Comparison of ENCODE assay signal across 1 cellular context in the genomic region with DNA sequence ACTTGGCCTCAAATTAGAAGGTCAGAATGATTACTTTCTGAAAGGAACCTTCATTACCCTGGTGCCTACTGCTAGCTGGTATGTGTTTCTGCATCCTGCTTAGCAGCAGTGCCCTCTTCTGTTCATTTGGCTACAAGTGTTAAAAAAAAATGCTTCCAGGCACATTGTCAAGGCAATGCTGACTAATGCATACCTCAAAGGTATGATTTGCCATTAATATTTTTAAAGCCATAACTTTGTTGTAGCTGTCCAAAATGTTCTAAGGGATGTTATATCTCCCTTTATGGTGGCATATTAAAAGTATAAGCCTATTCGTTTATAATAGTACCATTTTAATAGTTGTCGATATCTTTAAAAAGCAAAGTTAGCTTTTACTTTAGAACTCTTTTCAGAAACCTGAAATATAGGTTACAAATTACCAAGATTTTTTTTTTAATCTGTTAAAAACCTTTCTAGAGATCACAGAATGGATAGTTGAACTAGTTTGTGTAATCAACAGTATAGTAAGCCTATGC.
TF ChIP-seq lines count a peak whose summit lies in the region.

No MANE protein-coding gene starts in this region.

TF ChIP-seq in H1, 55 proteins besides CTCF, POLR2A, EP300 and RAD21 (continued from another document):
- TF ChIP-seq MAFK (IDR thresholded peaks at IDR 0.05; ENCODE audit: low read depth, low read length) (peak; percentile 44; the same call in 1 of the 2 replicates), ASH2L (IDR thresholded peaks at IDR 0.05; ENCODE audit: low read length) (no peak), NRF1 (IDR thresholded peaks at IDR 0.05; ENCODE audit: low read depth, low read length) (no peak), HDAC2 (IDR thresholded peaks at IDR 0.05; ENCODE audit: borderline replicate concordance in 1 of 2, low read depth in 2 of 2, low read length in 2 of 2) (no peak), SAP30 (IDR thresholded peaks at IDR 0.05; ENCODE audit: insufficient read depth, insufficient replicate concordance, low read length) (no peak), CEBPB (IDR thresholded peaks at IDR 0.05; ENCODE audit: low read depth, low read length) (no peak), SIX5 (IDR thresholded peaks at IDR 0.05; ENCODE audit: low read depth, low read length) (no peak), KDM4A (IDR thresholded peaks at IDR 0.05; ENCODE audit: low read depth, low read length, severe bottlenecking) (no peak), EZH2 (IDR thresholded peaks at IDR 0.05; ENCODE audit: low read depth, low read length, severe bottlenecking) (no peak), RNF2 (IDR thresholded peaks at IDR 0.05; ENCODE audit: borderline replicate concordance, low read depth, low read length, missing control alignments, poor library complexity, severe bottlenecking) (no peak), TAF7 (optimal IDR thresholded peaks at IDR 0.05; ENCODE audit: borderline replicate concordance, low read depth, low read length) (no peak), BCL11A (IDR thresholded peaks at IDR 0.05; ENCODE audit: low read depth in 2 of 2, low read length in 2 of 2) (no peak), TEAD4 (IDR thresholded peaks at IDR 0.05; ENCODE audit: low read depth, low read length) (peak; percentile 61), JUN (IDR thresholded peaks at IDR 0.05; ENCODE audit: low read depth, low read length) (no peak), SP4 (IDR thresholded peaks at IDR 0.05; ENCODE audit: low read length) (no peak), BRCA1 (IDR thresholded peaks at IDR 0.05; ENCODE audit: low read depth, low read length) (no peak), JUND (IDR thresholded peaks at IDR 0.05; ENCODE audit: low read length) (no peak)
- TF ChIP-seq, protein P1, sequence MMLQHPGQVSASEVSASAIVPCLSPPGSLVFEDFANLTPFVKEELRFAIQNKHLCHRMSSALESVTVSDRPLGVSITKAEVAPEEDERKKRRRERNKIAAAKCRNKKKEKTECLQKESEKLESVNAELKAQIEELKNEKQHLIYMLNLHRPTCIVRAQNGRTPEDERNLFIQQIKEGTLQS (IDR thresholded peaks at IDR 0.05; ENCODE audit: insufficient read depth, low read depth, low read length) = no peak
- TF ChIP-seq, protein P2, sequence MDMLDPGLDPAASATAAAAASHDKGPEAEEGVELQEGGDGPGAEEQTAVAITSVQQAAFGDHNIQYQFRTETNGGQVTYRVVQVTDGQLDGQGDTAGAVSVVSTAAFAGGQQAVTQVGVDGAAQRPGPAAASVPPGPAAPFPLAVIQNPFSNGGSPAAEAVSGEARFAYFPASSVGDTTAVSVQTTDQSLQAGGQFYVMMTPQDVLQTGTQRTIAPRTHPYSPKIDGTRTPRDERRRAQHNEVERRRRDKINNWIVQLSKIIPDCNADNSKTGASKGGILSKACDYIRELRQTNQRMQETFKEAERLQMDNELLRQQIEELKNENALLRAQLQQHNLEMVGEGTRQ (IDR thresholded peaks at IDR 0.05; ENCODE audit: low read length) = no peak
- TF ChIP-seq, protein P3, sequence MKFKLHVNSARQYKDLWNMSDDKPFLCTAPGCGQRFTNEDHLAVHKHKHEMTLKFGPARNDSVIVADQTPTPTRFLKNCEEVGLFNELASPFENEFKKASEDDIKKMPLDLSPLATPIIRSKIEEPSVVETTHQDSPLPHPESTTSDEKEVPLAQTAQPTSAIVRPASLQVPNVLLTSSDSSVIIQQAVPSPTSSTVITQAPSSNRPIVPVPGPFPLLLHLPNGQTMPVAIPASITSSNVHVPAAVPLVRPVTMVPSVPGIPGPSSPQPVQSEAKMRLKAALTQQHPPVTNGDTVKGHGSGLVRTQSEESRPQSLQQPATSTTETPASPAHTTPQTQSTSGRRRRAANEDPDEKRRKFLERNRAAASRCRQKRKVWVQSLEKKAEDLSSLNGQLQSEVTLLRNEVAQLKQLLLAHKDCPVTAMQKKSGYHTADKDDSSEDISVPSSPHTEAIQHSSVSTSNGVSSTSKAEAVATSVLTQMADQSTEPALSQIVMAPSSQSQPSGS (IDR thresholded peaks at IDR 0.05; ENCODE audit: low read length) = no peak
TF ChIP-seq in H1: peak in this region for 3.
